11 cellular contexts compared by ENCODE assay signal in genomic region chr5:139383275-139383992, GRCh38. TPM values are rescaled to one million over a fixed set of nuclear protein-coding genes. Genes with fewer than 3 reads are reported as not detected.
A peak's percentile ranks its signal among the peaks of the same experiment; 100 is the strongest.
DNase-seq lines count a peak whose midpoint lies in the region; ATAC-seq and TF ChIP-seq lines count a peak whose summit lies in the region.
"Had no signal": no experiment of that assay in that cellular context is flagged by ENCODE, and none has a peak within 500 bp of the region (broad histone marks: within the 10 kb centered on the region; RNA-seq: fewer than 3 reads in every experiment).

Gene SLC23A1 (minus strand): TSS chr5:139383297. CDS start chr5:139383253, 44 bp downstream.

- peaks cover 35% of the 10 kb centered on the region for H3K79me2 ChIP-seq in OCI-LY7 (ENCODE audit: insufficient read depth, low read depth, low read length)

- H2AFZ ChIP-seq in OCI-LY7 (ENCODE audit: low read length): no peak within 1 kb of the TSS

- no peak within 1 kb of the TSS for H3K4me3 Mint-ChIP-seq in activated CD4-positive, alpha-beta T cell treated with anti-CD3 and anti-CD28 coated beads, Interleukin-2, amount 10 ng/mL, durations not matched to agents 7 days and 5 days

- H3K27ac ChIP-seq in OCI-LY7 (ENCODE audit: low read depth, low read length, poor library complexity, severe bottlenecking) (peak within 1 kb of the TSS; percentile 90), spleen (peak within 1 kb of the TSS in 5 of 8 donors; percentile 71 to 91 (median 80)), psoas muscle (no peak within 1 kb of the TSS)

- 72 to 78% (median 77%) methylated on average over 10 of the region's 10 CpGs for WGBS in spleen, 5 donors
- WGBS in psoas muscle, 3 donors: 67 to 73% (median 72%) methylated on average over 10 of the region's 10 CpGs

- H3K4me3 ChIP-seq in OCI-LY7 (ENCODE audit: low read depth, low read length, poor library complexity, severe bottlenecking) (peak within 1 kb of the TSS; percentile 79), spleen (no peak within 1 kb of the TSS), psoas muscle (no peak within 1 kb of the TSS)
- H3K4me3 ChIP-seq: gastroesophageal sphincter had no signal

- H3K36me3 ChIP-seq in OCI-LY7 (ENCODE audit: insufficient read depth, low read length) (peaks cover 50% of the 10 kb centered on the region), spleen (peaks cover 0 to 3% (median 0%) of the 10 kb centered on the region in 6 donors), psoas muscle (ENCODE audit: insufficient read depth in 1 of 2, low read depth in 1 of 2) (no peaks in the 10 kb centered on the region)
- H3K36me3 ChIP-seq: BE2C, gastroesophageal sphincter had no signal

- H4K20me1 ChIP-seq in OCI-LY7 (ENCODE audit: insufficient read depth, low read length): peaks cover 7% of the 10 kb centered on the region; the same call in 1 of the 2 replicates

- TF ChIP-seq POLR2A in spleen (IDR thresholded peaks at IDR 0.05): no peak

- ATAC-seq in psoas muscle: no peak
- ATAC-seq: gastroesophageal sphincter had no signal

- intact Hi-C loops in OCI-LY7 (cut with micrococcal nuclease; ENCODE audit: unreplicated experiment): loop anchor here (1.0 kb wide), 1 partner anchor 9 kb away; no protein-coding TSS in a partner anchor
- intact Hi-C loops in spleen (cut with DNase I; ENCODE audit: low total_unique reads): loop anchor here (10.0 kb wide), 1 partner anchor 89 kb away; the partner anchor contains the start of gene MATR3
- intact Hi-C loops in psoas muscle (cut with DNase I): no loop called here

- H3K9me3 ChIP-seq in OCI-LY7 (ENCODE audit: low read length) (no peaks in the 10 kb centered on the region), spleen (no peaks in the 10 kb centered on the region), psoas muscle (no peaks in the 10 kb centered on the region)
- H3K9me3 ChIP-seq: BE2C, gastroesophageal sphincter had no signal

- POLR2A ChIA-PET in activated CD4-positive, alpha-beta T cell treated with anti-CD3 and anti-CD28 coated beads, Interleukin-2, amount 10 ng/mL, durations not matched to agents 7 days and 5 days (lab: Charles Lee): no interaction called here
- POLR2A ChIA-PET in OCI-LY7 (lab: Charles Lee) (interaction anchor here (1.0 to 1.5 kb wide), 2 partner anchors 8 to 107 kb away, joined by 3 read pairs; no protein-coding TSS in a partner anchor), HEK293T (lab: Yijun Ruan, JAX) (interaction anchor here (1.2 kb wide), 1 partner anchor 56 kb away, joined by 3 read pairs; the partner anchor contains the start of gene DNAJC18)

- no TSS peak for BruUV-seq in OCI-LY7 (replicated peaks; lab: Mats Ljungman, UMichigan)

- H3K27me3 Mint-ChIP-seq in activated CD4-positive, alpha-beta T cell treated with anti-CD3 and anti-CD28 coated beads, Interleukin-2, amount 10 ng/mL, durations not matched to agents 7 days and 5 days: no peaks in the 10 kb centered on the region

- no peaks in the 10 kb centered on the region for H3K9me2 ChIP-seq in OCI-LY7 (ENCODE audit: insufficient read depth, low read length)

- DNase-seq in activated CD4-positive, alpha-beta T cell treated with anti-CD3 and anti-CD28 coated beads, Interleukin-2, amount 10 ng/mL, durations not matched to agents 7 days and 5 days: no peak
- no peak for DNase-seq in activated CD4-positive, alpha-beta T cell treated with anti-CD3 and anti-CD28 coated beads for 1 hour
- peak; percentile 44 for DNase-seq in OCI-LY7 (ENCODE audit: low spot score)
- peak; percentile 33 for DNase-seq in fibroblast of peridontal ligament (ENCODE audit: extremely low read depth)
- peak; percentile 56 for DNase-seq in spleen
- DNase-seq in NCI-H1048 (lab: John Stamatoyannopoulos, UW): no peak
- no peak for DNase-seq in HEK293T (ENCODE audit: extremely low spot score)
- DNase-seq in psoas muscle: no peak
- DNase-seq: BE2C had no signal

- no peaks in the 10 kb centered on the region for H3K9me3 Mint-ChIP-seq in activated CD4-positive, alpha-beta T cell treated with anti-CD3 and anti-CD28 coated beads, Interleukin-2, amount 10 ng/mL, durations not matched to agents 7 days and 5 days

- H3K27ac Mint-ChIP-seq in activated CD4-positive, alpha-beta T cell treated with anti-CD3 and anti-CD28 coated beads, Interleukin-2, amount 10 ng/mL, durations not matched to agents 7 days and 5 days: peak within 1 kb of the TSS; percentile 94

- H3K4me1 ChIP-seq in OCI-LY7 (ENCODE audit: insufficient read depth, low read length, poor library complexity, severe bottlenecking) (peaks cover 62% of the 10 kb centered on the region), spleen (peaks cover 23 to 67% (median 46%) of the 10 kb centered on the region in 6 donors), psoas muscle (peaks cover 8% of the 10 kb centered on the region)

- H3K27me3 ChIP-seq in spleen (replicated peaks in 1 of 7) (no peaks in the 10 kb centered on the region), psoas muscle (ENCODE audit: insufficient read depth in 3 of 3, low read length in 2 of 3) (no peaks in the 10 kb centered on the region)
- H3K27me3 ChIP-seq: BE2C, gastroesophageal sphincter had no signal

- H3K36me3 Mint-ChIP-seq in activated CD4-positive, alpha-beta T cell treated with anti-CD3 and anti-CD28 coated beads, Interleukin-2, amount 10 ng/mL, durations not matched to agents 7 days and 5 days (ENCODE audit: low read depth): no peaks in the 10 kb centered on the region

- CTCF ChIA-PET in activated CD4-positive, alpha-beta T cell treated with anti-CD3 and anti-CD28 coated beads, Interleukin-2, amount 10 ng/mL, durations not matched to agents 7 days and 5 days (lab: Charles Lee): interaction anchor here (0.8 kb wide), 1 partner anchor 39 kb away, joined by 3 read pairs; no protein-coding TSS in a partner anchor
- CTCF ChIA-PET in OCI-LY7 (lab: Charles Lee; ENCODE audit: unreplicated experiment) (no interaction called here), HEK293T (lab: Yijun Ruan, JAX) (no interaction called here)

- H3K4me2 ChIP-seq in OCI-LY7 (ENCODE audit: low read length): peak within 1 kb of the TSS; percentile 99

- TF ChIP-seq CTCF in OCI-LY7 (conservative IDR thresholded peaks at IDR 0.05; ENCODE audit: low read length): no peak
- TF ChIP-seq CTCF in spleen (IDR thresholded peaks at IDR 0.05 in 8 of 11, conservative IDR thresholded peaks at IDR 0.05 in 3 of 11): no peak
- no peak for TF ChIP-seq CTCF in psoas muscle (IDR thresholded peaks at IDR 0.05)

- H3K4me1 Mint-ChIP-seq in activated CD4-positive, alpha-beta T cell treated with anti-CD3 and anti-CD28 coated beads, Interleukin-2, amount 10 ng/mL, durations not matched to agents 7 days and 5 days: peaks cover 54% of the 10 kb centered on the region

TF ChIP-seq in HEK293T, 16 proteins besides CTCF, POLR2A, EP300 and RAD21:
- no peak for TF ChIP-seq FOXM1 (IDR thresholded peaks at IDR 0.05; ENCODE audit: borderline replicate concordance)
- no peak for TF ChIP-seq ELF4 (IDR thresholded peaks at IDR 0.05)
- TF ChIP-seq SP1 (IDR thresholded peaks at IDR 0.05): no peak
- TF ChIP-seq FOXA1 (IDR thresholded peaks at IDR 0.05): no peak
- TF ChIP-seq, protein P1, sequence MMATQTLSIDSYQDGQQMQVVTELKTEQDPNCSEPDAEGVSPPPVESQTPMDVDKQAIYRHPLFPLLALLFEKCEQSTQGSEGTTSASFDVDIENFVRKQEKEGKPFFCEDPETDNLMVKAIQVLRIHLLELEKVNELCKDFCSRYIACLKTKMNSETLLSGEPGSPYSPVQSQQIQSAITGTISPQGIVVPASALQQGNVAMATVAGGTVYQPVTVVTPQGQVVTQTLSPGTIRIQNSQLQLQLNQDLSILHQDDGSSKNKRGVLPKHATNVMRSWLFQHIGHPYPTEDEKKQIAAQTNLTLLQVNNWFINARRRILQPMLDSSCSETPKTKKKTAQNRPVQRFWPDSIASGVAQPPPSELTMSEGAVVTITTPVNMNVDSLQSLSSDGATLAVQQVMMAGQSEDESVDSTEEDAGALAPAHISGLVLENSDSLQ (IDR thresholded peaks at IDR 0.05): no peak
- TF ChIP-seq L3MBTL2 (conservative IDR thresholded peaks at IDR 0.05): no peak
- TF ChIP-seq FOXK2 (IDR thresholded peaks at IDR 0.05): no peak
- no peak for TF ChIP-seq ZNF384 (IDR thresholded peaks at IDR 0.05)
- TF ChIP-seq NFRKB (IDR thresholded peaks at IDR 0.05): no peak
- TF ChIP-seq ARNT (IDR thresholded peaks at IDR 0.05): no peak
- no peak for TF ChIP-seq HDGF (IDR thresholded peaks at IDR 0.05; ENCODE audit: borderline replicate concordance)
- TF ChIP-seq BHLHE40 (IDR thresholded peaks at IDR 0.05; ENCODE audit: borderline replicate concordance): no peak
- TF ChIP-seq SUZ12 (IDR thresholded peaks at IDR 0.05): no peak
TF ChIP-seq in HEK293T: peak in this region for 0.

RNA-seq across cellular contexts. Expression of gene SLC23A1, which starts in this region (rescaled TPM):
- total RNA-seq in activated CD4-positive, alpha-beta T cell treated with anti-CD3 and anti-CD28 coated beads, Interleukin-2, amount 10 ng/mL, durations not matched to agents 7 days and 5 days: under 1 TPM; 0.75 to 0.77 TPM
- 14.6 and 20.3 TPM in 2 replicates for total RNA-seq in OCI-LY7 (2014; rRNA removed; shearing (Covaris generic))
- total RNA-seq in OCI-LY7 (2022) (63.1 and 67.9 TPM in 2 replicates), spleen (1 to 10 TPM in 4 of 7 donors, under 1 TPM in 2, not detected in 1; 0.28 to 2.4 (median 1.6) TPM), psoas muscle (not detected)
- polyA plus RNA-seq in spleen (1 to 10 TPM in 1 of 3 donors, under 1 TPM in 2; 0.87 to 1.2 (median 0.89) TPM), psoas muscle (under 1 TPM in 1 of 3 donors, not detected in 2; 0.03 TPM)
- total RNA-seq: gastroesophageal sphincter, myocyte had no signal

Comparison
In these comparisons a context has a peak if more than half of its experiments do, and no peak if none do; other contexts are left out.
1. RNA of gene SLC23A1 (total RNA-seq): 14.6 to 67.9 TPM in OCI-LY7; 0.28 to 2.4 TPM in spleen, 0.75 to 0.77 TPM in activated CD4-positive, alpha-beta T cell treated with anti-CD3 and anti-CD28 coated beads, Interleukin-2, amount 10 ng/mL, durations not matched to agents 7 days and 5 days and not detected in psoas muscle; every median in the first group is over 4 times any median in the second.
2. DNase-seq: peak in OCI-LY7 (single experiment), fibroblast of peridontal ligament (single experiment) and spleen (single experiment); none in activated CD4-positive, alpha-beta T cell treated with anti-CD3 and anti-CD28 coated beads, Interleukin-2, amount 10 ng/mL, durations not matched to agents 7 days and 5 days (single experiment), activated CD4-positive, alpha-beta T cell treated with anti-CD3 and anti-CD28 coated beads for 1 hour (single experiment), NCI-H1048 (single experiment), HEK293T (single experiment) and psoas muscle (0 of 2).
3. intact Hi-C loops: an anchor here in OCI-LY7 (1.0 kb wide) and spleen (10.0 kb wide); none called in psoas muscle.